In genomic region chrX:22634751-22635150, GRCh38 we compare ENCODE assay signal across 18 cellular contexts.
DNase-seq lines count a peak whose midpoint lies in the region; ATAC-seq and TF ChIP-seq lines count a peak whose summit lies in the region.
"Had no signal": no experiment of that assay in that cellular context is flagged by ENCODE, and none has a peak within 500 bp of the region (broad histone marks: within the 10 kb centered on the region; RNA-seq: fewer than 3 reads in every experiment).

No MANE protein-coding gene starts in this region.

- no peaks in the 10 kb centered on the region for H3K9me2 ChIP-seq in SK-N-SH

- DNase-seq in IMR-90, result peak; percentile 24
- peak; percentile 9 to 48 for DNase-seq in cardiac fibroblast (ENCODE audit: low read depth in 2 of 2)
- DNase-seq in mesothelial cell of epicardium (ENCODE audit: low spot score in 2 of 2, unreplicated experiment in 2 of 2), result no peak
- DNase-seq in testis, result no peak
- no peak for DNase-seq in Peyer's patch
- no peak for DNase-seq in SK-N-SH
- DNase-seq in NCI-H2029 treated with DMSO at 0.1 percent for 48 hours (lab: John Stamatoyannopoulos, UW), result no peak
- DNase-seq: Calu3; CD4-positive, CD25-positive, alpha-beta regulatory T cell; GOT3; NCI-H1105; NCI-H1694; NCI-H2107; NCI-H446; NCI-H69; SHP77 treated with DMSO at 0.1 percent for 48 hours had no signal

- H3K9me1 ChIP-seq in IMR-90 (ENCODE audit: insufficient read depth, low read length), result no peaks in the 10 kb centered on the region; the same call in 1 of the 2 replicates

- H3K4me3 ChIP-seq in IMR-90 (ENCODE audit: insufficient read depth, low read depth, low read length) (no peak overlapping the region), cardiac fibroblast (replicated peaks in 1 of 2; ENCODE audit: low read depth in 2 of 2, low read length in 2 of 2) (no peak overlapping the region), testis (no peak overlapping the region), Peyer's patch (no peak overlapping the region), SK-N-SH (ENCODE audit: low read depth in 2 of 2, low read length in 1 of 2) (no peak overlapping the region)

- no peak overlapping the region for H3K23ac ChIP-seq in IMR-90 (ENCODE audit: low read depth, low read length)

- no peak overlapping the region for H3K56ac ChIP-seq in IMR-90 (ENCODE audit: extremely low read depth, insufficient read depth, low read length)

- WGBS in IMR-90 (ENCODE audit: extremely low coverage in 2 of 2, insufficient read length in 1 of 2), 2 experiments, result no CpG with 5 or more reads among the region's 1 CpG
- WGBS in testis, 2 donors, result 18 to 36% methylated on average over 1 of the region's 1 CpG
- WGBS in SK-N-SH (ENCODE audit: low lambda C conversion rate), result 11% methylated on average over 1 of the region's 1 CpG

- POLR2A ChIA-PET in IMR-90 (lab: Charles Lee; ENCODE audit: unreplicated experiment) (no interaction called here), SK-N-SH (lab: Yijun Ruan, JAX) (no interaction called here)

- H3K27ac ChIP-seq in IMR-90 (ENCODE audit: insufficient read depth, low read length) (no peak overlapping the region), testis (peak overlapping the region; percentile 24 to 72), Peyer's patch (no peak overlapping the region), SK-N-SH (ENCODE audit: low read depth in 2 of 2, low read length in 1 of 2) (no peak overlapping the region)

- CTCF ChIA-PET in IMR-90 (lab: Yijun Ruan, JAX), result no interaction called here
- CTCF ChIA-PET in SK-N-SH (lab: Yijun Ruan, JAX), result no interaction called here

- no peak overlapping the region for H2BK20ac ChIP-seq in IMR-90 (ENCODE audit: low read depth, low read length)

- no peak for TF ChIP-seq CTCF in IMR-90 (conservative IDR thresholded peaks at IDR 0.05; ENCODE audit: low read depth, low read length)
- TF ChIP-seq CTCF in cardiac fibroblast (IDR thresholded peaks at IDR 0.05; ENCODE audit: low read depth, low read length), result no peak
- no peak for TF ChIP-seq CTCF in mesothelial cell of epicardium (IDR thresholded peaks at IDR 0.05; ENCODE audit: unreplicated experiment)
- TF ChIP-seq CTCF in testis (IDR thresholded peaks at IDR 0.05), result no peak
- TF ChIP-seq CTCF in Peyer's patch (IDR thresholded peaks at IDR 0.05), result no peak
- TF ChIP-seq CTCF in SK-N-SH (IDR thresholded peaks at IDR 0.05), result no peak

- H2AK5ac ChIP-seq in IMR-90 (ENCODE audit: low read depth, low read length), result no peak overlapping the region

- H4K91ac ChIP-seq in IMR-90 (ENCODE audit: insufficient read depth, low read depth, low read length), result no peak overlapping the region

- no peak overlapping the region for H3K4me3 Mint-ChIP-seq in mesothelial cell of epicardium
- H3K4me3 Mint-ChIP-seq: B cell; CD4-positive, CD25-positive, alpha-beta regulatory T cell had no signal

- intact Hi-C loops in IMR-90 (cut with micrococcal nuclease), result loop anchor here (5.0 to 10.0 kb wide), 2 partner anchors 113 to 500 kb away; no protein-coding TSS in a partner anchor
- intact Hi-C loops in testis (cut with DNase I; ENCODE audit: low total_unique reads), result no loop called here

- H3K4me2 ChIP-seq in IMR-90 (ENCODE audit: low read depth, low read length) (peak overlapping the region; percentile 50; the same call in 1 of the 2 replicates), SK-N-SH (no peak overlapping the region)

- TF ChIP-seq POLR2A in IMR-90 (IDR thresholded peaks at IDR 0.05; ENCODE audit: low read depth, low read length) (no peak), testis (IDR thresholded peaks at IDR 0.05) (no peak), Peyer's patch (IDR thresholded peaks at IDR 0.05) (no peak)

- peaks cover 30% of the 10 kb centered on the region for H3K4me1 Mint-ChIP-seq in mesothelial cell of epicardium
- H3K4me1 Mint-ChIP-seq: B cell; CD4-positive, CD25-positive, alpha-beta regulatory T cell had no signal

- peak overlapping the region; percentile 71 for H3K27ac Mint-ChIP-seq in mesothelial cell of epicardium
- H3K27ac Mint-ChIP-seq: B cell; CD4-positive, CD25-positive, alpha-beta regulatory T cell had no signal

- no peak for TF ChIP-seq EP300 in SK-N-SH (IDR thresholded peaks at IDR 0.05; ENCODE audit: borderline replicate concordance in 1 of 2, low read depth in 1 of 2, low read length in 1 of 2)

- no peaks in the 10 kb centered on the region for H3K36me3 Mint-ChIP-seq in mesothelial cell of epicardium
- H3K36me3 Mint-ChIP-seq: CD4-positive, CD25-positive, alpha-beta regulatory T cell had no signal

- H2BK120ac ChIP-seq in IMR-90 (ENCODE audit: low read depth, low read length), result no peak overlapping the region

- H3K27me3 Mint-ChIP-seq in mesothelial cell of epicardium (ENCODE audit: low read depth), result peaks cover 2% of the 10 kb centered on the region
- H3K27me3 Mint-ChIP-seq: CD4-positive, CD25-positive, alpha-beta regulatory T cell had no signal

- no peak overlapping the region for H3K9ac ChIP-seq in IMR-90 (ENCODE audit: low read depth, low read length)
- H3K9ac ChIP-seq in SK-N-SH, result no peak overlapping the region

- no peaks in the 10 kb centered on the region for H3K79me2 ChIP-seq in SK-N-SH (ENCODE audit: insufficient read depth)

- no TSS peak for BruUV-seq in IMR-90 (replicated peaks; lab: Mats Ljungman, UMichigan)

- no peak overlapping the region for H4K8ac ChIP-seq in IMR-90 (ENCODE audit: low read depth in 2 of 2, low read length in 2 of 2)

- H3K36me3 ChIP-seq in IMR-90 (ENCODE audit: control insufficient read depth, insufficient read depth, low read length) (no peaks in the 10 kb centered on the region), testis (ENCODE audit: low read depth, missing control alignments) (no peaks in the 10 kb centered on the region), Peyer's patch (no peaks in the 10 kb centered on the region), SK-N-SH (replicated peaks in 1 of 2; ENCODE audit: control insufficient read depth in 1 of 2, insufficient read depth in 2 of 2, low read length in 1 of 2) (no peaks in the 10 kb centered on the region)

- peak; percentile 53 for ATAC-seq in IMR-90 (ENCODE audit: low read depth)
- no peak for ATAC-seq in HG03159 (IDR thresholded peaks at IDR 0.05; ENCODE audit: unreplicated experiment)

- no peaks in the 10 kb centered on the region for H3F3A ChIP-seq in SK-N-SH (replicated peaks; ENCODE audit: insufficient read depth)

- in situ Hi-C loops in IMR-90 (cut with MboI; ENCODE audit: low sequenced_read_pairs), result no loop called here

- TF ChIP-seq RAD21 in IMR-90 (IDR thresholded peaks at IDR 0.05; ENCODE audit: low read length), result no peak
- no peak for TF ChIP-seq RAD21 in SK-N-SH (IDR thresholded peaks at IDR 0.05; ENCODE audit: low read length)

- H2BK15ac ChIP-seq in IMR-90 (ENCODE audit: low read depth, low read length), result no peak overlapping the region

- H3K9me3 ChIP-seq in IMR-90 (ENCODE audit: control insufficient read depth, insufficient read depth, low read length), result no peaks in the 10 kb centered on the region
- H3K9me3 ChIP-seq in testis, result no peaks in the 10 kb centered on the region
- H3K9me3 ChIP-seq in Peyer's patch, result no peaks in the 10 kb centered on the region
- H3K9me3 ChIP-seq in SK-N-SH, result no peaks in the 10 kb centered on the region

- H2BK5ac ChIP-seq in IMR-90 (ENCODE audit: low read depth, low read length, poor library complexity, severe bottlenecking), result peak overlapping the region; percentile 65

- no peak overlapping the region for H4K5ac ChIP-seq in IMR-90 (ENCODE audit: low read depth, low read length)

- H3K4ac ChIP-seq in IMR-90 (ENCODE audit: low read depth, low read length), result no peak overlapping the region

- no peaks in the 10 kb centered on the region for H3K79me1 ChIP-seq in IMR-90 (ENCODE audit: low read depth in 1 of 2, low read length in 2 of 2)

- H3K27me3 ChIP-seq in IMR-90 (ENCODE audit: control insufficient read depth, insufficient read depth, low read length), result no peaks in the 10 kb centered on the region
- no peaks in the 10 kb centered on the region for H3K27me3 ChIP-seq in testis
- no peaks in the 10 kb centered on the region for H3K27me3 ChIP-seq in Peyer's patch
- no peaks in the 10 kb centered on the region for H3K27me3 ChIP-seq in SK-N-SH (ENCODE audit: insufficient read depth)

- dilution Hi-C loops in IMR-90 (cut with HindIII; ENCODE audit: low sequenced_read_pairs, unreplicated experiment), result no loop called here

- H3K9me3 Mint-ChIP-seq in mesothelial cell of epicardium, result peaks cover 35% of the 10 kb centered on the region

- H3K14ac ChIP-seq in IMR-90 (replicated peaks; ENCODE audit: low read depth, low read length), result no peak overlapping the region

- H2AFZ ChIP-seq in IMR-90 (replicated peaks; ENCODE audit: low read length, poor library complexity) (no peak overlapping the region), SK-N-SH (ENCODE audit: low read depth) (no peak overlapping the region)

- no peak overlapping the region; the same call in 1 of the 2 replicates for H3K18ac ChIP-seq in IMR-90 (ENCODE audit: low read depth, low read length)

- H3K4me1 ChIP-seq in IMR-90 (ENCODE audit: control insufficient read depth, insufficient read depth, low read length) (peaks cover 2% of the 10 kb centered on the region; the same call in 1 of the 2 replicates), testis (peaks cover 7% of the 10 kb centered on the region), Peyer's patch (no peaks in the 10 kb centered on the region), SK-N-SH (ENCODE audit: control insufficient read depth in 1 of 2, insufficient read depth in 2 of 2, low read depth in 1 of 2, low read length in 1 of 2) (no peaks in the 10 kb centered on the region; a peak in 1 of 4 replicates)

- H2AK9ac ChIP-seq in IMR-90 (replicated peaks; ENCODE audit: low read depth, low read length, poor library complexity), result no peak overlapping the region

- H4K20me1 ChIP-seq in IMR-90 (ENCODE audit: insufficient read depth, low read length), result no peaks in the 10 kb centered on the region
- H4K20me1 ChIP-seq in SK-N-SH (ENCODE audit: insufficient read depth), result no peaks in the 10 kb centered on the region

TF ChIP-seq in IMR-90, 13 proteins besides CTCF, POLR2A, EP300 and RAD21 (continues in another document):
- no peak for TF ChIP-seq MAFK (IDR thresholded peaks at IDR 0.05; ENCODE audit: low read depth, low read length)

TF ChIP-seq in SK-N-SH, 30 proteins besides CTCF, POLR2A, EP300 and RAD21 (continues in another document):
- no peak for TF ChIP-seq NRF1 (IDR thresholded peaks at IDR 0.05; ENCODE audit: low read depth, low read length)
- no peak for TF ChIP-seq POLR2AphosphoS5 (IDR thresholded peaks at IDR 0.05; ENCODE audit: low read depth, low read length)
- no peak for TF ChIP-seq SIN3A (IDR thresholded peaks at IDR 0.05; ENCODE audit: borderline replicate concordance, low read depth, low read length)
- no peak for TF ChIP-seq MXI1 (IDR thresholded peaks at IDR 0.05; ENCODE audit: low read depth, low read length)
- no peak for TF ChIP-seq FOXM1 (IDR thresholded peaks at IDR 0.05; ENCODE audit: low read depth)
- TF ChIP-seq CHD2 (IDR thresholded peaks at IDR 0.05; ENCODE audit: low read length, partially characterized antibody), result no peak
- no peak for TF ChIP-seq SMC3 (IDR thresholded peaks at IDR 0.05; ENCODE audit: low read depth, low read length)
- no peak for TF ChIP-seq RCOR1 (IDR thresholded peaks at IDR 0.05; ENCODE audit: low read length)
- TF ChIP-seq TAF1 (IDR thresholded peaks at IDR 0.05; ENCODE audit: borderline replicate concordance, low read depth, low read length), result no peak
- no peak for TF ChIP-seq MEF2A (IDR thresholded peaks at IDR 0.05; ENCODE audit: borderline replicate concordance, low read depth)

Comparison
In these comparisons a context has a peak if more than half of its experiments do, and no peak if none do; other contexts are left out.
1. DNase-seq: peak in IMR-90 (single experiment) and cardiac fibroblast (2 of 2); none in mesothelial cell of epicardium (0 of 2), testis (single experiment), Peyer's patch (0 of 3), SK-N-SH (single experiment) and NCI-H2029 treated with DMSO at 0.1 percent for 48 hours (single experiment).
2. H3K27ac ChIP-seq: peak in testis (2 of 2); none in IMR-90 (single experiment), Peyer's patch (0 of 4) and SK-N-SH (0 of 2).